Comparison of ENCODE assay signal across 1 cellular context in genomic region chr11:1008001-1008400, GRCh38.
A peak's percentile ranks its signal among the peaks of the same experiment; 100 is the strongest.
TF ChIP-seq lines count a peak whose summit lies in the region.

No MANE protein-coding gene starts in this region.

TF ChIP-seq in HepG2, 621 proteins besides CTCF, POLR2A, EP300 and RAD21:
- no peak for TF ChIP-seq ZNF230 (CRISPR knock-in tag; IDR thresholded peaks at IDR 0.05)
- no peak for TF ChIP-seq ZNF501 (CRISPR knock-in tag; IDR thresholded peaks at IDR 0.05)
- TF ChIP-seq AGO2 (optimal IDR thresholded peaks at IDR 0.05; ENCODE audit: low read depth, low read length), result peak; percentile 70
TF ChIP-seq in HepG2: peak in this region for 1.
